In genomic region chr15:41773729-41774061, GRCh38 we compare ENCODE assay signal across 8 cellular contexts. TPM values are rescaled to one million over a fixed set of nuclear protein-coding genes. Genes with fewer than 3 reads are reported as not detected.
DNase-seq lines count a peak whose midpoint lies in the region; ATAC-seq lines count a peak whose summit lies in the region.

No MANE protein-coding gene starts in this region.

- H3K4me1 Mint-ChIP-seq in activated CD4-positive, alpha-beta memory T cell treated with anti-CD3 and anti-CD28 coated beads, Interleukin-2, amount 10 ng/mL, durations not matched to agents 7 days and 5 days = peaks cover 54% of the 10 kb centered on the region
- H3K4me1 Mint-ChIP-seq in stimulated activated naive B cell treated with anti-CD40 and anti-IgM and Interleukin-4, amounts not matched to agents 10 μg/mL and 1 μg/mL and 100 μg/mL, for 72 hours = peaks cover 38 to 61% of the 10 kb centered on the region in 2 donors

- POLR2A ChIA-PET in activated CD4-positive, alpha-beta memory T cell treated with anti-CD3 and anti-CD28 coated beads, Interleukin-2, amount 10 ng/mL, durations not matched to agents 7 days and 5 days (lab: Charles Lee) = interaction anchor here (0.7 to 5.6 kb wide), 17 partner anchors 9 to 434 kb away, joined by 3 to 59 read pairs (median 7); partner anchors contain the start of genes EHD4, LTK and MGA

- H3K27ac Mint-ChIP-seq in activated CD4-positive, alpha-beta memory T cell treated with anti-CD3 and anti-CD28 coated beads, Interleukin-2, amount 10 ng/mL, durations not matched to agents 7 days and 5 days = peak overlapping the region; percentile 95
- H3K27ac Mint-ChIP-seq in stimulated activated naive B cell treated with anti-CD40 and anti-IgM and Interleukin-4, amounts not matched to agents 10 μg/mL and 1 μg/mL and 100 μg/mL, for 72 hours = peak overlapping the region; percentile 97

- no peaks in the 10 kb centered on the region for H3K27me3 Mint-ChIP-seq in activated CD4-positive, alpha-beta memory T cell treated with anti-CD3 and anti-CD28 coated beads, Interleukin-2, amount 10 ng/mL, durations not matched to agents 7 days and 5 days
- no peaks in the 10 kb centered on the region for H3K27me3 Mint-ChIP-seq in stimulated activated naive B cell treated with anti-CD40 and anti-IgM and Interleukin-4, amounts not matched to agents 10 μg/mL and 1 μg/mL and 100 μg/mL, for 72 hours

- no peak for ATAC-seq in stimulated activated naive B cell treated with anti-CD40 and anti-IgM and Interleukin-4, amounts not matched to agents 10 μg/mL and 1 μg/mL and 100 μg/mL, for 72 hours (replicated peaks)
- ATAC-seq in HG02840 (IDR thresholded peaks at IDR 0.05; ENCODE audit: low FRiP score, unreplicated experiment) = no peak

- peak overlapping the region; percentile 94 for H3K4me3 Mint-ChIP-seq in activated CD4-positive, alpha-beta memory T cell treated with anti-CD3 and anti-CD28 coated beads, Interleukin-2, amount 10 ng/mL, durations not matched to agents 7 days and 5 days
- peak overlapping the region; percentile 96 to 99 for H3K4me3 Mint-ChIP-seq in stimulated activated naive B cell treated with anti-CD40 and anti-IgM and Interleukin-4, amounts not matched to agents 10 μg/mL and 1 μg/mL and 100 μg/mL, for 72 hours

- CTCF ChIA-PET in activated CD4-positive, alpha-beta memory T cell treated with anti-CD3 and anti-CD28 coated beads, Interleukin-2, amount 10 ng/mL, durations not matched to agents 7 days and 5 days (lab: Charles Lee) = interaction anchor here (0.6 to 11.6 kb wide), 62 partner anchors 9 to 1184 kb away, joined by 3 to 270 read pairs (median 6); partner anchors contain the start of genes EHD4 and JMJD7

- peak overlapping the region; percentile 43 for H3K4me3 ChIP-seq in iPS-11a (ENCODE audit: low read depth, low read length)

- peaks cover 6% of the 10 kb centered on the region for H3K36me3 Mint-ChIP-seq in activated CD4-positive, alpha-beta memory T cell treated with anti-CD3 and anti-CD28 coated beads, Interleukin-2, amount 10 ng/mL, durations not matched to agents 7 days and 5 days (ENCODE audit: low read depth)
- H3K36me3 Mint-ChIP-seq in stimulated activated naive B cell treated with anti-CD40 and anti-IgM and Interleukin-4, amounts not matched to agents 10 μg/mL and 1 μg/mL and 100 μg/mL, for 72 hours = peaks cover 9 to 23% of the 10 kb centered on the region in 2 donors

- peak; percentile 22 for DNase-seq in DMS153 treated with DMSO at 0.1 percent for 48 hours (lab: John Stamatoyannopoulos, UW; ENCODE audit: unreplicated experiment)
- DNase-seq in DMS153 (lab: John Stamatoyannopoulos, UW) = no peak
- DNase-seq in activated CD4-positive, alpha-beta memory T cell treated with anti-CD3 and anti-CD28 coated beads, Interleukin-2, amount 10 ng/mL, durations not matched to agents 7 days and 5 days = no peak
- no peak for DNase-seq in stimulated activated naive B cell treated with anti-CD40 and anti-IgM and Interleukin-4, amounts not matched to agents 10 μg/mL and 1 μg/mL and 100 μg/mL, for 72 hours
- no peak for DNase-seq in NCI-H2227 (lab: John Stamatoyannopoulos, UW; ENCODE audit: unreplicated experiment)
- DNase-seq in cerebellar nuclear complex (lab: John Stamatoyannopoulos, UW) = no peak

- no peaks in the 10 kb centered on the region for H3K9me3 Mint-ChIP-seq in activated CD4-positive, alpha-beta memory T cell treated with anti-CD3 and anti-CD28 coated beads, Interleukin-2, amount 10 ng/mL, durations not matched to agents 7 days and 5 days
- no peaks in the 10 kb centered on the region for H3K9me3 Mint-ChIP-seq in stimulated activated naive B cell treated with anti-CD40 and anti-IgM and Interleukin-4, amounts not matched to agents 10 μg/mL and 1 μg/mL and 100 μg/mL, for 72 hours

RNA-seq across cellular contexts. Expression of gene MAPKBP1, which starts 0.6 kb away (rescaled TPM):
- total RNA-seq in activated CD4-positive, alpha-beta memory T cell treated with anti-CD3 and anti-CD28 coated beads, Interleukin-2, amount 10 ng/mL, durations not matched to agents 7 days and 5 days = 10 to 100 TPM; 28.9 to 31.6 TPM

RNA-seq across cellular contexts. Expression of gene JMJD7, which starts 54.2 kb away (rescaled TPM):
- 10 to 100 TPM; 18.2 to 22.4 TPM for total RNA-seq in activated CD4-positive, alpha-beta memory T cell treated with anti-CD3 and anti-CD28 coated beads, Interleukin-2, amount 10 ng/mL, durations not matched to agents 7 days and 5 days
